In the genomic region with DNA sequence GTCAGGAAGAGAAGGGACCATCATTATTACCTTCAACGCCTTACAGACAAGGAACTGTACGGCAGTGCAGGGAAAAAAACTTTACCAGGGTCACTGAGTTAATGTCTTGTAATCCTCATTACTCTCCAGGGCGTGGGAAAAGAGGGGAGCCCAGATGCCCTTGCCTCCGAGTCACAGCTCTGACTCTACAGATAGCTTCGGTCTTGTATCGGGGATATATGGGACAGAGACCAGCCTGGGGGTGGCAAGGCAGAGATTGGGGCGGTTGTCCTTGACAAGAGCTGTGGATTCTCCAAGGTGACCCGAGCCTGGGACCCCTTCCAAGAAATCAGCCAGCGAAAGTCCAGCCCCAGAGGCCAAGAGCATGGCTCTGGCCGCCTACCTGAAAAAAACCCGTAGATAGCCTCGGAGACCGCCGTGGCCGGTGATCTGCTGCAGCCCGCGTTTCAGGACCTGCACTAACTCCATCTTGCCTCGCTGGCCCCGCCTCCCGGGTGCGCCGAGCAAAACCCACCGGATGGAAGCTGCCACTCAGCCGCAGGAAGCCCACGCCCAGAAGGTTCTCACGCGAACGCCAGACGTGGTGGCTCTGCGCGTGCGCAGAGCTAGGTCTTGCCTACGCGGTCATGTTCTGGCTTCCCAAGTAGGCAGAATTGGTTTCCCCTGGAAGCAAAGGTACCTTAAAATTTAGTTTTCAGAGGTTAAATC, we compare ENCODE assay signal across 1 cellular context.
TF ChIP-seq lines count a peak whose summit lies in the region.

A gene (minus strand): TSS at position 485 of the 708 bp plus-strand sequence. CDS start 17 bp downstream, at position 468.

TF ChIP-seq in HepG2, 621 proteins besides CTCF, POLR2A, EP300 and RAD21 (continued from another document and continues in another):
- TF ChIP-seq, protein P1, sequence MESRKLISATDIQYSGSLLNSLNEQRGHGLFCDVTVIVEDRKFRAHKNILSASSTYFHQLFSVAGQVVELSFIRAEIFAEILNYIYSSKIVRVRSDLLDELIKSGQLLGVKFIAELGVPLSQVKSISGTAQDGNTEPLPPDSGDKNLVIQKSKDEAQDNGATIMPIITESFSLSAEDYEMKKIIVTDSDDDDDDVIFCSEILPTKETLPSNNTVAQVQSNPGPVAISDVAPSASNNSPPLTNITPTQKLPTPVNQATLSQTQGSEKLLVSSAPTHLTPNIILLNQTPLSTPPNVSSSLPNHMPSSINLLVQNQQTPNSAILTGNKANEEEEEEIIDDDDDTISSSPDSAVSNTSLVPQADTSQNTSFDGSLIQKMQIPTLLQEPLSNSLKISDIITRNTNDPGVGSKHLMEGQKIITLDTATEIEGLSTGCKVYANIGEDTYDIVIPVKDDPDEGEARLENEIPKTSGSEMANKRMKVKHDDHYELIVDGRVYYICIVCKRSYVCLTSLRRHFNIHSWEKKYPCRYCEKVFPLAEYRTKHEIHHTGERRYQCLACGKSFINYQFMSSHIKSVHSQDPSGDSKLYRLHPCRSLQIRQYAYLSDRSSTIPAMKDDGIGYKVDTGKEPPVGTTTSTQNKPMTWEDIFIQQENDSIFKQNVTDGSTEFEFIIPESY (CRISPR knock-in tag; IDR thresholded peaks at IDR 0.05), result peak; percentile 44; the same call in 1 of the 2 replicates
- peak; percentile 83 for TF ChIP-seq YEATS2 (CRISPR knock-in tag; IDR thresholded peaks at IDR 0.05; ENCODE audit: borderline replicate concordance)
- no peak for TF ChIP-seq ZNF10 (CRISPR knock-in tag; IDR thresholded peaks at IDR 0.05; ENCODE audit: borderline replicate concordance, low read depth)
- no peak for TF ChIP-seq ZNF263 (CRISPR knock-in tag; IDR thresholded peaks at IDR 0.05)
- TF ChIP-seq ZNF790 (CRISPR knock-in tag; IDR thresholded peaks at IDR 0.05; ENCODE audit: borderline replicate concordance), result peak; percentile 71; the same call in 1 of the 2 replicates
- TF ChIP-seq HDAC2 (CRISPR knock-in tag; IDR thresholded peaks at IDR 0.05), result peak; percentile 85
- TF ChIP-seq ZNF572 (CRISPR knock-in tag; IDR thresholded peaks at IDR 0.05), result peak; percentile 72; the same call in 1 of the 2 replicates
- TF ChIP-seq ZNF253 (CRISPR knock-in tag; IDR thresholded peaks at IDR 0.05; ENCODE audit: borderline replicate concordance), result no peak
- no peak for TF ChIP-seq ZNF652 (CRISPR knock-in tag; IDR thresholded peaks at IDR 0.05; ENCODE audit: borderline replicate concordance, low read depth)
- no peak for TF ChIP-seq SNAI1 (CRISPR knock-in tag; IDR thresholded peaks at IDR 0.05; ENCODE audit: borderline replicate concordance)
- no peak; the same call in 1 of the 2 replicates for TF ChIP-seq SNAPC2 (CRISPR knock-in tag; IDR thresholded peaks at IDR 0.05)
- TF ChIP-seq ZNF30 (CRISPR knock-in tag; IDR thresholded peaks at IDR 0.05), result no peak
- no peak for TF ChIP-seq FOSL1 (CRISPR knock-in tag; IDR thresholded peaks at IDR 0.05; ENCODE audit: borderline replicate concordance)
- TF ChIP-seq HOXD1 (CRISPR knock-in tag; IDR thresholded peaks at IDR 0.05), result 0 out of 2 replicates have a peak, but pooled peaks have one; percentile 40
- TF ChIP-seq, protein P2, sequence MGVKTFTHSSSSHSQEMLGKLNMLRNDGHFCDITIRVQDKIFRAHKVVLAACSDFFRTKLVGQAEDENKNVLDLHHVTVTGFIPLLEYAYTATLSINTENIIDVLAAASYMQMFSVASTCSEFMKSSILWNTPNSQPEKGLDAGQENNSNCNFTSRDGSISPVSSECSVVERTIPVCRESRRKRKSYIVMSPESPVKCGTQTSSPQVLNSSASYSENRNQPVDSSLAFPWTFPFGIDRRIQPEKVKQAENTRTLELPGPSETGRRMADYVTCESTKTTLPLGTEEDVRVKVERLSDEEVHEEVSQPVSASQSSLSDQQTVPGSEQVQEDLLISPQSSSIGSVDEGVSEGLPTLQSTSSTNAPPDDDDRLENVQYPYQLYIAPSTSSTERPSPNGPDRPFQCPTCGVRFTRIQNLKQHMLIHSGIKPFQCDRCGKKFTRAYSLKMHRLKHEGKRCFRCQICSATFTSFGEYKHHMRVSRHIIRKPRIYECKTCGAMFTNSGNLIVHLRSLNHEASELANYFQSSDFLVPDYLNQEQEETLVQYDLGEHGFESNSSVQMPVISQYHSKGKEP (CRISPR knock-in tag; IDR thresholded peaks at IDR 0.05), result no peak; the same call in 1 of the 2 replicates
- TF ChIP-seq ZNF766 (CRISPR knock-in tag; IDR thresholded peaks at IDR 0.05; ENCODE audit: borderline replicate concordance), result peak; percentile 76; the same call in 1 of the 2 replicates
- TF ChIP-seq SETDB1 (CRISPR knock-in tag; IDR thresholded peaks at IDR 0.05; ENCODE audit: borderline replicate concordance), result no peak
- no peak for TF ChIP-seq CBX2 (IDR thresholded peaks at IDR 0.05; ENCODE audit: low read depth, low read length)
- no peak for TF ChIP-seq CBX2 (CRISPR knock-in tag; IDR thresholded peaks at IDR 0.05; ENCODE audit: low read depth)
- TF ChIP-seq ZNF720 (CRISPR knock-in tag; IDR thresholded peaks at IDR 0.05), result no peak
- no peak for TF ChIP-seq SP140L (CRISPR knock-in tag; IDR thresholded peaks at IDR 0.05; ENCODE audit: borderline replicate concordance)
- no peak for TF ChIP-seq SATB2 (CRISPR knock-in tag; IDR thresholded peaks at IDR 0.05)
- TF ChIP-seq SMAD3 (CRISPR knock-in tag; IDR thresholded peaks at IDR 0.05), result peak; percentile 83; the same call in 1 of the 2 replicates
- TF ChIP-seq, protein P3, sequence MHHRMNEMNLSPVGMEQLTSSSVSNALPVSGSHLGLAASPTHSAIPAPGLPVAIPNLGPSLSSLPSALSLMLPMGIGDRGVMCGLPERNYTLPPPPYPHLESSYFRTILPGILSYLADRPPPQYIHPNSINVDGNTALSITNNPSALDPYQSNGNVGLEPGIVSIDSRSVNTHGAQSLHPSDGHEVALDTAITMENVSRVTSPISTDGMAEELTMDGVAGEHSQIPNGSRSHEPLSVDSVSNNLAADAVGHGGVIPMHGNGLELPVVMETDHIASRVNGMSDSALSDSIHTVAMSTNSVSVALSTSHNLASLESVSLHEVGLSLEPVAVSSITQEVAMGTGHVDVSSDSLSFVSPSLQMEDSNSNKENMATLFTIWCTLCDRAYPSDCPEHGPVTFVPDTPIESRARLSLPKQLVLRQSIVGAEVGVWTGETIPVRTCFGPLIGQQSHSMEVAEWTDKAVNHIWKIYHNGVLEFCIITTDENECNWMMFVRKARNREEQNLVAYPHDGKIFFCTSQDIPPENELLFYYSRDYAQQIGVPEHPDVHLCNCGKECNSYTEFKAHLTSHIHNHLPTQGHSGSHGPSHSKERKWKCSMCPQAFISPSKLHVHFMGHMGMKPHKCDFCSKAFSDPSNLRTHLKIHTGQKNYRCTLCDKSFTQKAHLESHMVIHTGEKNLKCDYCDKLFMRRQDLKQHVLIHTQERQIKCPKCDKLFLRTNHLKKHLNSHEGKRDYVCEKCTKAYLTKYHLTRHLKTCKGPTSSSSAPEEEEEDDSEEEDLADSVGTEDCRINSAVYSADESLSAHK (CRISPR knock-in tag; IDR thresholded peaks at IDR 0.05; ENCODE audit: borderline replicate concordance), result no peak
- no peak for TF ChIP-seq ZNF879 (CRISPR knock-in tag; IDR thresholded peaks at IDR 0.05)
- no peak; the same call in 1 of the 2 replicates for TF ChIP-seq HES4 (CRISPR knock-in tag; IDR thresholded peaks at IDR 0.05; ENCODE audit: borderline replicate concordance)
- TF ChIP-seq, protein P4, sequence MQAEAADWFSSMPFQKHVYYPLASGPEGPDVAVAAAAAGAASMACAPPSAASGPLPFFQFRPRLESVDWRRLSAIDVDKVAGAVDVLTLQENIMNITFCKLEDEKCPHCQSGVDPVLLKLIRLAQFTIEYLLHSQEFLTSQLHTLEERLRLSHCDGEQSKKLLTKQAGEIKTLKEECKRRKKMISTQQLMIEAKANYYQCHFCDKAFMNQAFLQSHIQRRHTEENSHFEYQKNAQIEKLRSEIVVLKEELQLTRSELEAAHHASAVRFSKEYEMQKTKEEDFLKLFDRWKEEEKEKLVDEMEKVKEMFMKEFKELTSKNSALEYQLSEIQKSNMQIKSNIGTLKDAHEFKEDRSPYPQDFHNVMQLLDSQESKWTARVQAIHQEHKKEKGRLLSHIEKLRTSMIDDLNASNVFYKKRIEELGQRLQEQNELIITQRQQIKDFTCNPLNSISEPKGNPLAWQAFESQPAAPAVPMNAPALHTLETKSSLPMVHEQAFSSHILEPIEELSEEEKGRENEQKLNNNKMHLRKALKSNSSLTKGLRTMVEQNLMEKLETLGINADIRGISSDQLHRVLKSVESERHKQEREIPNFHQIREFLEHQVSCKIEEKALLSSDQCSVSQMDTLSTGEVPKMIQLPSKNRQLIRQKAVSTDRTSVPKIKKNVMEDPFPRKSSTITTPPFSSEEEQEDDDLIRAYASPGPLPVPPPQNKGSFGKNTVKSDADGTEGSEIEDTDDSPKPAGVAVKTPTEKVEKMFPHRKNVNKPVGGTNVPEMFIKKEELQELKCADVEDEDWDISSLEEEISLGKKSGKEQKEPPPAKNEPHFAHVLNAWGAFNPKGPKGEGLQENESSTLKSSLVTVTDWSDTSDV (CRISPR knock-in tag; IDR thresholded peaks at IDR 0.05), result no peak
- TF ChIP-seq, protein P5, sequence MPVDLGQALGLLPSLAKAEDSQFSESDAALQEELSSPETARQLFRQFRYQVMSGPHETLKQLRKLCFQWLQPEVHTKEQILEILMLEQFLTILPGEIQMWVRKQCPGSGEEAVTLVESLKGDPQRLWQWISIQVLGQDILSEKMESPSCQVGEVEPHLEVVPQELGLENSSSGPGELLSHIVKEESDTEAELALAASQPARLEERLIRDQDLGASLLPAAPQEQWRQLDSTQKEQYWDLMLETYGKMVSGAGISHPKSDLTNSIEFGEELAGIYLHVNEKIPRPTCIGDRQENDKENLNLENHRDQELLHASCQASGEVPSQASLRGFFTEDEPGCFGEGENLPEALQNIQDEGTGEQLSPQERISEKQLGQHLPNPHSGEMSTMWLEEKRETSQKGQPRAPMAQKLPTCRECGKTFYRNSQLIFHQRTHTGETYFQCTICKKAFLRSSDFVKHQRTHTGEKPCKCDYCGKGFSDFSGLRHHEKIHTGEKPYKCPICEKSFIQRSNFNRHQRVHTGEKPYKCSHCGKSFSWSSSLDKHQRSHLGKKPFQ (CRISPR knock-in tag; IDR thresholded peaks at IDR 0.05; ENCODE audit: insufficient replicate concordance), result peak; percentile 47
- peak; percentile 67 for TF ChIP-seq ZNF441 (CRISPR knock-in tag; IDR thresholded peaks at IDR 0.05; ENCODE audit: borderline replicate concordance)
- TF ChIP-seq TBL1XR1 (IDR thresholded peaks at IDR 0.05; ENCODE audit: borderline replicate concordance, low read length, partially characterized antibody), result no peak
- peak; percentile 83 for TF ChIP-seq IKZF4 (CRISPR knock-in tag; IDR thresholded peaks at IDR 0.05; ENCODE audit: borderline replicate concordance, low read depth, not compliant biosample characterization)
- TF ChIP-seq ZSCAN21 (CRISPR knock-in tag; IDR thresholded peaks at IDR 0.05; ENCODE audit: borderline replicate concordance), result peak; percentile 74; the same call in 1 of the 2 replicates
- no peak; the same call in 1 of the 2 replicates for TF ChIP-seq ARHGAP35 (CRISPR knock-in tag; IDR thresholded peaks at IDR 0.05; ENCODE audit: borderline replicate concordance)
- TF ChIP-seq ZNF460 (CRISPR knock-in tag; IDR thresholded peaks at IDR 0.05; ENCODE audit: borderline replicate concordance), result no peak; the same call in 1 of the 2 replicates
- TF ChIP-seq ZNF205 (CRISPR knock-in tag; IDR thresholded peaks at IDR 0.05), result peak; percentile 68
- peak; percentile 86 for TF ChIP-seq RBFOX2 (IDR thresholded peaks at IDR 0.05; ENCODE audit: low read depth, low read length)
- TF ChIP-seq PRMT3 (CRISPR knock-in tag; IDR thresholded peaks at IDR 0.05; ENCODE audit: borderline replicate concordance, low read depth), result no peak
- TF ChIP-seq CCDC6 (CRISPR knock-in tag; IDR thresholded peaks at IDR 0.05), result peak; percentile 79; the same call in 1 of the 2 replicates
- TF ChIP-seq, protein P6, sequence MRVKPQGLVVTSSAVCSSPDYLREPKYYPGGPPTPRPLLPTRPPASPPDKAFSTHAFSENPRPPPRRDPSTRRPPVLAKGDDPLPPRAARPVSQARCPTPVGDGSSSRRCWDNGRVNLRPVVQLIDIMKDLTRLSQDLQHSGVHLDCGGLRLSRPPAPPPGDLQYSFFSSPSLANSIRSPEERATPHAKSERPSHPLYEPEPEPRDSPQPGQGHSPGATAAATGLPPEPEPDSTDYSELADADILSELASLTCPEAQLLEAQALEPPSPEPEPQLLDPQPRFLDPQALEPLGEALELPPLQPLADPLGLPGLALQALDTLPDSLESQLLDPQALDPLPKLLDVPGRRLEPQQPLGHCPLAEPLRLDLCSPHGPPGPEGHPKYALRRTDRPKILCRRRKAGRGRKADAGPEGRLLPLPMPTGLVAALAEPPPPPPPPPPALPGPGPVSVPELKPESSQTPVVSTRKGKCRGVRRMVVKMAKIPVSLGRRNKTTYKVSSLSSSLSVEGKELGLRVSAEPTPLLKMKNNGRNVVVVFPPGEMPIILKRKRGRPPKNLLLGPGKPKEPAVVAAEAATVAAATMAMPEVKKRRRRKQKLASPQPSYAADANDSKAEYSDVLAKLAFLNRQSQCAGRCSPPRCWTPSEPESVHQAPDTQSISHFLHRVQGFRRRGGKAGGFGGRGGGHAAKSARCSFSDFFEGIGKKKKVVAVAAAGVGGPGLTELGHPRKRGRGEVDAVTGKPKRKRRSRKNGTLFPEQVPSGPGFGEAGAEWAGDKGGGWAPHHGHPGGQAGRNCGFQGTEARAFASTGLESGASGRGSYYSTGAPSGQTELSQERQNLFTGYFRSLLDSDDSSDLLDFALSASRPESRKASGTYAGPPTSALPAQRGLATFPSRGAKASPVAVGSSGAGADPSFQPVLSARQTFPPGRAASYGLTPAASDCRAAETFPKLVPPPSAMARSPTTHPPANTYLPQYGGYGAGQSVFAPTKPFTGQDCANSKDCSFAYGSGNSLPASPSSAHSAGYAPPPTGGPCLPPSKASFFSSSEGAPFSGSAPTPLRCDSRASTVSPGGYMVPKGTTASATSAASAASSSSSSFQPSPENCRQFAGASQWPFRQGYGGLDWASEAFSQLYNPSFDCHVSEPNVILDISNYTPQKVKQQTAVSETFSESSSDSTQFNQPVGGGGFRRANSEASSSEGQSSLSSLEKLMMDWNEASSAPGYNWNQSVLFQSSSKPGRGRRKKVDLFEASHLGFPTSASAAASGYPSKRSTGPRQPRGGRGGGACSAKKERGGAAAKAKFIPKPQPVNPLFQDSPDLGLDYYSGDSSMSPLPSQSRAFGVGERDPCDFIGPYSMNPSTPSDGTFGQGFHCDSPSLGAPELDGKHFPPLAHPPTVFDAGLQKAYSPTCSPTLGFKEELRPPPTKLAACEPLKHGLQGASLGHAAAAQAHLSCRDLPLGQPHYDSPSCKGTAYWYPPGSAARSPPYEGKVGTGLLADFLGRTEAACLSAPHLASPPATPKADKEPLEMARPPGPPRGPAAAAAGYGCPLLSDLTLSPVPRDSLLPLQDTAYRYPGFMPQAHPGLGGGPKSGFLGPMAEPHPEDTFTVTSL (CRISPR knock-in tag; IDR thresholded peaks at IDR 0.05; ENCODE audit: borderline replicate concordance), result peak; percentile 52
- peak; percentile 94 for TF ChIP-seq KDM2A (CRISPR knock-in tag; IDR thresholded peaks at IDR 0.05; ENCODE audit: borderline replicate concordance, low read depth)
- TF ChIP-seq, protein P7, sequence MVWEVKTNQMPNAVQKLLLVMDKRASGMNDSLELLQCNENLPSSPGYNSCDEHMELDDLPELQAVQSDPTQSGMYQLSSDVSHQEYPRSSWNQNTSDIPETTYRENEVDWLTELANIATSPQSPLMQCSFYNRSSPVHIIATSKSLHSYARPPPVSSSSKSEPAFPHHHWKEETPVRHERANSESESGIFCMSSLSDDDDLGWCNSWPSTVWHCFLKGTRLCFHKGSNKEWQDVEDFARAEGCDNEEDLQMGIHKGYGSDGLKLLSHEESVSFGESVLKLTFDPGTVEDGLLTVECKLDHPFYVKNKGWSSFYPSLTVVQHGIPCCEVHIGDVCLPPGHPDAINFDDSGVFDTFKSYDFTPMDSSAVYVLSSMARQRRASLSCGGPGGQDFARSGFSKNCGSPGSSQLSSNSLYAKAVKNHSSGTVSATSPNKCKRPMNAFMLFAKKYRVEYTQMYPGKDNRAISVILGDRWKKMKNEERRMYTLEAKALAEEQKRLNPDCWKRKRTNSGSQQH (CRISPR knock-in tag; IDR thresholded peaks at IDR 0.05; ENCODE audit: low read depth), result peak; percentile 82; the same call in 1 of the 2 replicates
- TF ChIP-seq ZC3H4 (CRISPR knock-in tag; IDR thresholded peaks at IDR 0.05; ENCODE audit: borderline replicate concordance), result no peak
